In the genomic region with DNA sequence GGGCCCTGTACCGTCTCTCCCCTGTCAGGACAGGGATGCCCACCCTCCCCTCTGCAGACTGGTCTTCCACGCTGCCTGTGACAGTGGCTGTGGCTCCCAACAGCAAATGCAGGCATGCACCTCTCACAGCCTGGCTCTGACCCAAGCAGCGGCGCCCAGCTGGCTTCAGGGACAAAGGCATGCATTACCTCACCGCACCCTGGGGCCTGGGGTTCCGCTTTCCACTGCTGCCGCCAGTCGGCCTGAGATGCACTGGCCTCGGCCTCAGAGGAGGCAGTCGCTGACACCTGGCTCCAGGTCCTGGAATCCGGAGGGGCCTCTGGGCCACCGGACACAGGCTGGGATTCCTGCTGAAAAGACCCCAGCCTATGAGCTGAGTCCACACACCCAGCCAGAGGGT, we compare ENCODE assay signal across 11 cellular contexts.
A peak's percentile ranks its signal among the peaks of the same experiment; 100 is the strongest.
DNase-seq lines count a peak whose midpoint lies in the region; FAIRE-seq and TF ChIP-seq lines count a peak whose summit lies in the region.
"Had no signal": no experiment of that assay in that cellular context is flagged by ENCODE, and none has a peak within 500 bp of the region (broad histone marks: within the 10 kb centered on the region; RNA-seq: fewer than 3 reads in every experiment).

No MANE protein-coding gene starts in this region.

- H3K27ac ChIP-seq in HEK293 (ENCODE audit: extremely low read depth, low read depth, low read length): no peak overlapping the region
- H3K27ac ChIP-seq in kidney (ENCODE audit: low read depth in 2 of 2, low read length in 2 of 2): no peak overlapping the region

- in situ Hi-C loops in astrocyte of the spinal cord (cut with HindIII; ENCODE audit: low sequenced_read_pairs): no loop called here

- intact Hi-C loops in kidney (cut with DNase I): no loop called here

- POLR2A ChIA-PET in HEK293 (lab: Yijun Ruan, JAX): no interaction called here

- CTCF ChIA-PET in HEK293 (lab: Yijun Ruan, JAX): no interaction called here

- DNase-seq in AG10803 (ENCODE audit: low read depth): peak; percentile 16
- DNase-seq in astrocyte of the spinal cord (ENCODE audit: low read depth, low spot score): peak; percentile 66
- DNase-seq in islet precursor cell: peak; percentile 72
- no peak for DNase-seq in activated CD4-positive, CD25-positive, alpha-beta regulatory T cell treated with anti-CD3 and anti-CD28 coated beads, Interleukin-2, amount 50 U/mL, for 72 hours
- DNase-seq in stimulated activated CD4-positive, alpha-beta T cell treated with anti-CD3 and anti-CD28 coated beads, Interleukin-4, amount 100 ng/mL, for 1 hour: no peak
- DNase-seq in NOMO-1 (lab: John Stamatoyannopoulos, UW; ENCODE audit: unreplicated experiment in 2 of 2): no peak
- DNase-seq in kidney: no peak
- DNase-seq: activated CD4-positive, alpha-beta T cell treated with anti-CD3 and anti-CD28 coated beads, Interleukin-2, amount 10 ng/mL, durations not matched to agents 24 days and 14 days; CD4-positive, CD25-positive, alpha-beta regulatory T cell; NCI-H1048 had no signal

- no peak overlapping the region for H3K4me3 ChIP-seq in AG10803 (ENCODE audit: low read length)
- no peak overlapping the region for H3K4me3 ChIP-seq in HEK293 (ENCODE audit: low read depth, low read length)
- H3K4me3 ChIP-seq in astrocyte of the spinal cord (ENCODE audit: low read depth, low read length): no peak overlapping the region
- no peak overlapping the region for H3K4me3 ChIP-seq in kidney (ENCODE audit: low read length in 2 of 2)

- no peaks in the 10 kb centered on the region for H3K36me3 ChIP-seq in HEK293 (ENCODE audit: control insufficient read depth in 2 of 2, insufficient read depth in 1 of 2, low read length in 2 of 2)
- H3K36me3 ChIP-seq in kidney (ENCODE audit: control insufficient read depth in 1 of 2, insufficient read depth in 2 of 2, low read length in 2 of 2): no peaks in the 10 kb centered on the region

- H3K9ac ChIP-seq in kidney (ENCODE audit: low read length in 2 of 2): no peak overlapping the region

- no peak for FAIRE-seq in kidney (lab: Jason Lieb, UNC)

- no peak for TF ChIP-seq CTCF in AG10803 (conservative IDR thresholded peaks at IDR 0.05; ENCODE audit: low read length)
- TF ChIP-seq CTCF in HEK293 (tag by site-specific recombination; IDR thresholded peaks at IDR 0.05): no peak
- peak; percentile 27 for TF ChIP-seq CTCF in astrocyte of the spinal cord (IDR thresholded peaks at IDR 0.05; ENCODE audit: low read depth, low read length)
- TF ChIP-seq CTCF in kidney (IDR thresholded peaks at IDR 0.05; ENCODE audit: borderline replicate concordance, extremely low read depth, insufficient read depth): no peak

- no peaks in the 10 kb centered on the region for H3K4me1 ChIP-seq in HEK293 (ENCODE audit: control insufficient read depth, insufficient read depth, low read length)
- H3K4me1 ChIP-seq in kidney (ENCODE audit: control insufficient read depth in 1 of 2, insufficient read depth in 1 of 2, low read depth in 1 of 2, low read length in 2 of 2): no peaks in the 10 kb centered on the region

- H3K9me3 ChIP-seq in HEK293 (ENCODE audit: control insufficient read depth, insufficient read depth, low read depth, low read length) (no peaks in the 10 kb centered on the region), kidney (ENCODE audit: control insufficient read depth in 1 of 2, low read length in 2 of 2) (no peaks in the 10 kb centered on the region)

TF ChIP-seq in HEK293, 187 proteins besides CTCF, POLR2A, EP300 and RAD21:
- TF ChIP-seq, protein P1, sequence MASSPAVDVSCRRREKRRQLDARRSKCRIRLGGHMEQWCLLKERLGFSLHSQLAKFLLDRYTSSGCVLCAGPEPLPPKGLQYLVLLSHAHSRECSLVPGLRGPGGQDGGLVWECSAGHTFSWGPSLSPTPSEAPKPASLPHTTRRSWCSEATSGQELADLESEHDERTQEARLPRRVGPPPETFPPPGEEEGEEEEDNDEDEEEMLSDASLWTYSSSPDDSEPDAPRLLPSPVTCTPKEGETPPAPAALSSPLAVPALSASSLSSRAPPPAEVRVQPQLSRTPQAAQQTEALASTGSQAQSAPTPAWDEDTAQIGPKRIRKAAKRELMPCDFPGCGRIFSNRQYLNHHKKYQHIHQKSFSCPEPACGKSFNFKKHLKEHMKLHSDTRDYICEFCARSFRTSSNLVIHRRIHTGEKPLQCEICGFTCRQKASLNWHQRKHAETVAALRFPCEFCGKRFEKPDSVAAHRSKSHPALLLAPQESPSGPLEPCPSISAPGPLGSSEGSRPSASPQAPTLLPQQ (tag by site-specific recombination; IDR thresholded peaks at IDR 0.05): no peak
- TF ChIP-seq ZNF138 (tag by site-specific recombination; IDR thresholded peaks at IDR 0.05; ENCODE audit: borderline replicate concordance): no peak
- TF ChIP-seq ZNF121 (tag by site-specific recombination; IDR thresholded peaks at IDR 0.05): no peak
- peak; percentile 58; the same call in 1 of the 2 replicates for TF ChIP-seq ZNF423 (tag by site-specific recombination; IDR thresholded peaks at IDR 0.05)
- peak; percentile 34; the same call in 1 of the 2 replicates for TF ChIP-seq ZSCAN30 (tag by site-specific recombination; IDR thresholded peaks at IDR 0.05)
- no peak for TF ChIP-seq ZNF335 (tag by site-specific recombination; conservative IDR thresholded peaks at IDR 0.05)
- peak; percentile 49 for TF ChIP-seq GLIS2 (tag by site-specific recombination; IDR thresholded peaks at IDR 0.05)
- no peak for TF ChIP-seq MYNN (tag by site-specific recombination; IDR thresholded peaks at IDR 0.05; ENCODE audit: borderline replicate concordance)
- TF ChIP-seq, protein P2, sequence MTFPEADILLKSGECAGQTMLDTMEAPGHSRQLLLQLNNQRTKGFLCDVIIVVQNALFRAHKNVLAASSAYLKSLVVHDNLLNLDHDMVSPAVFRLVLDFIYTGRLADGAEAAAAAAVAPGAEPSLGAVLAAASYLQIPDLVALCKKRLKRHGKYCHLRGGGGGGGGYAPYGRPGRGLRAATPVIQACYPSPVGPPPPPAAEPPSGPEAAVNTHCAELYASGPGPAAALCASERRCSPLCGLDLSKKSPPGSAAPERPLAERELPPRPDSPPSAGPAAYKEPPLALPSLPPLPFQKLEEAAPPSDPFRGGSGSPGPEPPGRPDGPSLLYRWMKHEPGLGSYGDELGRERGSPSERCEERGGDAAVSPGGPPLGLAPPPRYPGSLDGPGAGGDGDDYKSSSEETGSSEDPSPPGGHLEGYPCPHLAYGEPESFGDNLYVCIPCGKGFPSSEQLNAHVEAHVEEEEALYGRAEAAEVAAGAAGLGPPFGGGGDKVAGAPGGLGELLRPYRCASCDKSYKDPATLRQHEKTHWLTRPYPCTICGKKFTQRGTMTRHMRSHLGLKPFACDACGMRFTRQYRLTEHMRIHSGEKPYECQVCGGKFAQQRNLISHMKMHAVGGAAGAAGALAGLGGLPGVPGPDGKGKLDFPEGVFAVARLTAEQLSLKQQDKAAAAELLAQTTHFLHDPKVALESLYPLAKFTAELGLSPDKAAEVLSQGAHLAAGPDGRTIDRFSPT (tag by site-specific recombination; IDR thresholded peaks at IDR 0.05): 0 out of 2 replicates have a peak, but pooled peaks have one; percentile 19
- no peak for TF ChIP-seq ZBTB48 (tag by site-specific recombination; IDR thresholded peaks at IDR 0.05)
- peak; percentile 62 for TF ChIP-seq GLIS1 (tag by site-specific recombination; IDR thresholded peaks at IDR 0.05)
- peak; percentile 75 for TF ChIP-seq ZIC2 (tag by site-specific recombination; IDR thresholded peaks at IDR 0.05)
- no peak for TF ChIP-seq RBAK (tag by site-specific recombination; IDR thresholded peaks at IDR 0.05)
- TF ChIP-seq ZBTB17 (tag by site-specific recombination; IDR thresholded peaks at IDR 0.05): no peak

Comparison
In these comparisons a context has a peak if more than half of its experiments do, and no peak if none do; other contexts are left out.
1. DNase-seq: peak in AG10803 (single experiment), astrocyte of the spinal cord (single experiment) and islet precursor cell (single experiment); none in activated CD4-positive, CD25-positive, alpha-beta regulatory T cell treated with anti-CD3 and anti-CD28 coated beads, Interleukin-2, amount 50 U/mL, for 72 hours (single experiment), stimulated activated CD4-positive, alpha-beta T cell treated with anti-CD3 and anti-CD28 coated beads, Interleukin-4, amount 100 ng/mL, for 1 hour (single experiment), NOMO-1 (0 of 2) and kidney (single experiment).